In genomic region chr4:169345207-169345788, GRCh38 we compare ENCODE assay signal across 15 cellular contexts.
DNase-seq lines count a peak whose midpoint lies in the region; ATAC-seq, FAIRE-seq and TF ChIP-seq lines count a peak whose summit lies in the region.
"Had no signal": no experiment of that assay in that cellular context is flagged by ENCODE, and none has a peak within 500 bp of the region (broad histone marks: within the 10 kb centered on the region; RNA-seq: fewer than 3 reads in every experiment).

No MANE protein-coding gene starts in this region.

- H3K27me3 ChIP-seq in astrocyte (ENCODE audit: insufficient read depth, low read length): no peaks in the 10 kb centered on the region
- no peaks in the 10 kb centered on the region for H3K27me3 ChIP-seq in MM.1S (replicated peaks; ENCODE audit: insufficient read depth, low read length)

- peaks cover 13% of the 10 kb centered on the region for H3K4me1 Mint-ChIP-seq in astrocyte (ENCODE audit: low read depth, unreplicated experiment)
- H3K4me1 Mint-ChIP-seq: activated B cell treated with CpG ODN at 0.5 μM for 24 hours; stimulated activated naive B cell treated with anti-CD40 and anti-IgM and Interleukin-4, amounts not matched to agents 10 μg/mL and 1 μg/mL and 100 μg/mL, for 72 hours had no signal

- H3K9ac ChIP-seq in astrocyte (ENCODE audit: low read length) (no peak overlapping the region), MM.1S (ENCODE audit: low read length) (no peak overlapping the region)

- H3K36me3 Mint-ChIP-seq in astrocyte (ENCODE audit: low read depth, unreplicated experiment): no peaks in the 10 kb centered on the region
- H3K36me3 Mint-ChIP-seq: stimulated activated naive B cell treated with anti-CD40 and anti-IgM and Interleukin-4, amounts not matched to agents 10 μg/mL and 1 μg/mL and 100 μg/mL, for 72 hours had no signal

- H3K4me2 ChIP-seq in astrocyte (ENCODE audit: low read length) (peak overlapping the region; percentile 33), MM.1S (ENCODE audit: low read depth, low read length) (no peak overlapping the region)

- H3K27ac ChIP-seq in astrocyte (ENCODE audit: low read depth, low read length) (peak overlapping the region; percentile 54), MM.1S (ENCODE audit: low read length) (no peak overlapping the region)

- H3K27me3 Mint-ChIP-seq in astrocyte (ENCODE audit: low read depth, unreplicated experiment): no peaks in the 10 kb centered on the region
- H3K27me3 Mint-ChIP-seq: activated B cell treated with CpG ODN at 0.5 μM for 24 hours; stimulated activated naive B cell treated with anti-CD40 and anti-IgM and Interleukin-4, amounts not matched to agents 10 μg/mL and 1 μg/mL and 100 μg/mL, for 72 hours had no signal

- H3K79me2 ChIP-seq in astrocyte (ENCODE audit: insufficient read depth, low read length): no peaks in the 10 kb centered on the region
- H3K79me2 ChIP-seq in MM.1S (ENCODE audit: low read length): no peaks in the 10 kb centered on the region

- H3K4me3 Mint-ChIP-seq in astrocyte (ENCODE audit: unreplicated experiment): no peak overlapping the region
- H3K4me3 Mint-ChIP-seq: activated B cell treated with CpG ODN at 0.5 μM for 24 hours; stimulated activated naive B cell treated with anti-CD40 and anti-IgM and Interleukin-4, amounts not matched to agents 10 μg/mL and 1 μg/mL and 100 μg/mL, for 72 hours had no signal

- H3K4me1 ChIP-seq in astrocyte (ENCODE audit: insufficient read depth, low read length) (peaks cover 33% of the 10 kb centered on the region), MM.1S (ENCODE audit: low read length) (no peaks in the 10 kb centered on the region)

- H3K36me3 ChIP-seq in astrocyte (ENCODE audit: insufficient read depth, low read length): no peaks in the 10 kb centered on the region
- H3K36me3 ChIP-seq in MM.1S (replicated peaks; ENCODE audit: insufficient read depth, low read length): no peaks in the 10 kb centered on the region

- H2AFZ ChIP-seq in astrocyte (ENCODE audit: low read depth, low read length): no peak overlapping the region
- no peak overlapping the region for H2AFZ ChIP-seq in MM.1S (ENCODE audit: low read length)

- H3K9me3 Mint-ChIP-seq in astrocyte (ENCODE audit: unreplicated experiment): no peaks in the 10 kb centered on the region
- H3K9me3 Mint-ChIP-seq: activated B cell treated with CpG ODN at 0.5 μM for 24 hours had no signal

- H3K9me3 ChIP-seq in astrocyte (ENCODE audit: insufficient read depth, low read depth, low read length): no peaks in the 10 kb centered on the region
- no peaks in the 10 kb centered on the region for H3K9me3 ChIP-seq in MM.1S (replicated peaks; ENCODE audit: insufficient read depth, low read length)

- no peaks in the 10 kb centered on the region for H3F3A ChIP-seq in MM.1S (ENCODE audit: insufficient read depth, low read length)

- H3K4me3 ChIP-seq in HFF-Myc (replicated peaks; ENCODE audit: low read depth, low read length) (no peak overlapping the region), astrocyte (ENCODE audit: insufficient read depth, low read depth, low read length) (no peak overlapping the region), MM.1S (ENCODE audit: low read length) (no peak overlapping the region)

- H3K27ac Mint-ChIP-seq in astrocyte (ENCODE audit: unreplicated experiment): no peak overlapping the region
- H3K27ac Mint-ChIP-seq: activated B cell treated with CpG ODN at 0.5 μM for 24 hours; stimulated activated naive B cell treated with anti-CD40 and anti-IgM and Interleukin-4, amounts not matched to agents 10 μg/mL and 1 μg/mL and 100 μg/mL, for 72 hours had no signal

- no peaks in the 10 kb centered on the region for H3K9me2 ChIP-seq in MM.1S (replicated peaks; ENCODE audit: insufficient read depth, low read length)

- no peaks in the 10 kb centered on the region for H4K20me1 ChIP-seq in astrocyte (ENCODE audit: insufficient read depth, low read length)
- no peaks in the 10 kb centered on the region for H4K20me1 ChIP-seq in MM.1S (ENCODE audit: insufficient read depth, low read length)

- DNase-seq in A172 (ENCODE audit: low spot score) (peak; percentile 85), HFF-Myc (ENCODE audit: extremely low read depth, low read depth) (peak; percentile 29), astrocyte (ENCODE audit: low read depth) (peak; percentile 75), hypothalamus (lab: John Stamatoyannopoulos, UW) (peak in 30 of 51 donors; percentile 2 to 78 (median 39)), NCI-H2171 (lab: John Stamatoyannopoulos, UW) (no peak), MM.1S (no peak), NOMO-1 treated with dmso at 0.1 percent for 144 hours (lab: John Stamatoyannopoulos, UW; ENCODE audit: unreplicated experiment) (no peak)
- DNase-seq: activated B cell treated with CpG ODN at 0.5 μM for 24 hours; activated naive CD4-positive, alpha-beta T cell; erythroblast; Karpas-422; NK-92 treated with Interleukin-12 subunit alpha and Interleukin-12 subunit beta, amount 100 ng/mL, for 24 hours; stimulated activated CD4-positive, alpha-beta T cell treated with anti-CD3 and anti-CD28 coated beads, Interleukin-12 subunit alpha, Interleukin-12 subunit beta, amount 100 ng/mL, for 4 hours; stimulated activated naive B cell treated with anti-CD40 and anti-IgM and Interleukin-4, amounts not matched to agents 10 μg/mL and 1 μg/mL and 100 μg/mL, for 72 hours had no signal

- FAIRE-seq in astrocyte (lab: Jason Lieb, UNC): peak; percentile 73

- ATAC-seq in HG02973 (IDR thresholded peaks at IDR 0.05; ENCODE audit: unreplicated experiment): no peak
- ATAC-seq: stimulated activated naive B cell treated with anti-CD40 and anti-IgM and Interleukin-4, amounts not matched to agents 10 μg/mL and 1 μg/mL and 100 μg/mL, for 72 hours had no signal

- no peak for TF ChIP-seq CTCF in HFF-Myc (IDR thresholded peaks at IDR 0.05; ENCODE audit: low read depth, low read length, missing control alignments)
- TF ChIP-seq CTCF in astrocyte (IDR thresholded peaks at IDR 0.05; ENCODE audit: insufficient read depth, low read depth, low read length): no peak
- TF ChIP-seq CTCF in MM.1S (IDR thresholded peaks at IDR 0.05; ENCODE audit: low read length): no peak

Comparison
In these comparisons a context has a peak if more than half of its experiments do, and no peak if none do; other contexts are left out.
1. DNase-seq: peak in A172 (single experiment), HFF-Myc (single experiment), astrocyte (single experiment) and hypothalamus (30 of 51); none in NCI-H2171 (single experiment), MM.1S (single experiment) and NOMO-1 treated with dmso at 0.1 percent for 144 hours (single experiment).